In the genomic region with DNA sequence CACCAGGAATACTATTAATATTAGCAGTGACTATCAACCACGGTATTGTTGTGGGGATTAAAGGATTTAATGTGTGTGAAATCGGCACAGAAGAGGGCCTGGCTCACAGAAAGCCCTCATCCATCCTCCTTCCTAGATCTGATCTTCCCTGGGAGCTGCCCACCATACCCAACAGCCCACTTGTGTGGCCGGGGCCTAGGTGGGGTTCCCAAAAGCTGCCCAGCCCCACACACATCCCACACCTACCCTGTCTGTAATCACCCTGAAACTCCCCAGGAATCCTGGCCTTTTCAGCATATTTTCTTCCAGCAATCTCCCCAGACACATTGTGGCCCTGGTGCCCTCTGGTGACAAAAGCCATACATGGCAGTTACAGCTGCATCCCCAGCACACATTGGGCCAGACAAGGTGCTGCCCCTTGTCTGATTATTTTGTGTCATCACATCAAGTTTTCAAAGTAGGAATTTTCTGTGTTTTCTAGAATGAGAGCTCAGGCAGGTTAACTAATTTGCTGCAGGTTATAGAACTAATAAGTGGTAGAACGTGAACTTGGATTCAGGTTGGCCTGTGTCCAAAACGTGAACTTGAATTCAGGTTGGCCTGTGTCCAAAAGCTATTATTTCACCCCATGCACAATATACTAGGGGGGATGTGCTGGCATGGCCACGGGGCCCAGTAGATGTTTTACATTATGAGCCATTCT, we compare ENCODE assay signal across 8 cellular contexts. TPM values are rescaled to one million over a fixed set of nuclear protein-coding genes. Genes with fewer than 3 reads are reported as not detected.
DNase-seq lines count a peak whose midpoint lies in the region; ATAC-seq, FAIRE-seq and TF ChIP-seq lines count a peak whose summit lies in the region.

No MANE protein-coding gene starts in this region.

- no peak overlapping the region for H2AK9ac ChIP-seq in IMR-90 (replicated peaks; ENCODE audit: low read depth, low read length, poor library complexity)

- H3K27me3 Mint-ChIP-seq in activated T-cell treated with anti-CD3 and anti-CD28 coated beads, Interleukin-2, amount 50 U/mL, for 72 hours (ENCODE audit: low read depth) = peaks cover 5% of the 10 kb centered on the region

- H3K4ac ChIP-seq in IMR-90 (ENCODE audit: low read depth, low read length) = no peak overlapping the region

- TF ChIP-seq CTCF in IMR-90 (conservative IDR thresholded peaks at IDR 0.05; ENCODE audit: low read depth, low read length) (peak; percentile 73), fibroblast of lung (conservative IDR thresholded peaks at IDR 0.05 in 1 of 2, IDR thresholded peaks at IDR 0.05 in 1 of 2; ENCODE audit: low read depth in 1 of 2, low read length in 2 of 2) (peak; percentile 70 to 77), neural cell (IDR thresholded peaks at IDR 0.05; ENCODE audit: poor library complexity, severe bottlenecking) (peak; percentile 91)

- H3K79me1 ChIP-seq in IMR-90 (ENCODE audit: low read depth in 1 of 2, low read length in 2 of 2) = no peaks in the 10 kb centered on the region

- ATAC-seq in IMR-90 (ENCODE audit: low read depth) (peak; percentile 80), HG03460 (IDR thresholded peaks at IDR 0.05; ENCODE audit: unreplicated experiment) (no peak)
- ATAC-seq in activated T-cell treated with anti-CD3 and anti-CD28 coated beads, Interleukin-2, amount 50 U/mL, for 72 hours (replicated peaks in 1 of 2) = peak; percentile 65 to 78

- H3K4me2 ChIP-seq in IMR-90 (ENCODE audit: low read depth, low read length) = no peak overlapping the region
- no peak overlapping the region for H3K4me2 ChIP-seq in fibroblast of lung (ENCODE audit: extremely low read depth, insufficient read depth, low read length)
- H3K4me2 ChIP-seq in neural cell (ENCODE audit: low read length) = peak overlapping the region; percentile 17

- H3F3A ChIP-seq in neural cell (ENCODE audit: insufficient read depth, low read length, poor library complexity, severe bottlenecking) = no peaks in the 10 kb centered on the region

- H3K9ac ChIP-seq in IMR-90 (ENCODE audit: low read depth, low read length) (no peak overlapping the region), fibroblast of lung (ENCODE audit: insufficient read depth, low read length) (no peak overlapping the region), neural cell (ENCODE audit: low read length) (peak overlapping the region; percentile 48)

- FAIRE-seq in RCC 7860 (lab: Jason Lieb, UNC) = peak; percentile 67

- no peak overlapping the region for H2BK120ac ChIP-seq in IMR-90 (ENCODE audit: low read depth, low read length)

- CTCF ChIA-PET in IMR-90 (lab: Yijun Ruan, JAX) = interaction anchor here (1.1 to 2.3 kb wide), 4 partner anchors 11 to 273 kb away, joined by 4 to 16 read pairs (median 10); no protein-coding TSS in a partner anchor

- no peak overlapping the region for H3K23ac ChIP-seq in IMR-90 (ENCODE audit: low read depth, low read length)

- no peak overlapping the region for H2BK20ac ChIP-seq in IMR-90 (ENCODE audit: low read depth, low read length)

- TF ChIP-seq RAD21 in IMR-90 (IDR thresholded peaks at IDR 0.05; ENCODE audit: low read length) (peak; percentile 81), neural cell (conservative IDR thresholded peaks at IDR 0.05) (peak; percentile 88)

- BruUV-seq in IMR-90 (replicated peaks; lab: Mats Ljungman, UMichigan) = no TSS peak

- H2BK15ac ChIP-seq in IMR-90 (ENCODE audit: low read depth, low read length) = no peak overlapping the region

- no peak overlapping the region for H2AK5ac ChIP-seq in IMR-90 (ENCODE audit: low read depth, low read length)

- H3K9me1 ChIP-seq in IMR-90 (ENCODE audit: insufficient read depth, low read length) = peaks cover 3% of the 10 kb centered on the region; the same call in 1 of the 2 replicates

- no peak for TF ChIP-seq EP300 in neural cell (conservative IDR thresholded peaks at IDR 0.05; ENCODE audit: poor library complexity, severe bottlenecking)

- H3K14ac ChIP-seq in IMR-90 (replicated peaks; ENCODE audit: low read depth, low read length) = no peak overlapping the region

- TF ChIP-seq POLR2A in IMR-90 (IDR thresholded peaks at IDR 0.05; ENCODE audit: low read depth, low read length) = no peak

- H3K56ac ChIP-seq in IMR-90 (ENCODE audit: extremely low read depth, insufficient read depth, low read length) = no peak overlapping the region

- WGBS in IMR-90 (ENCODE audit: extremely low coverage in 2 of 2, insufficient read length in 1 of 2), 2 experiments = no CpG with 5 or more reads among the region's 6 CpGs

- H3K79me2 ChIP-seq in fibroblast of lung (ENCODE audit: control insufficient read depth, insufficient read depth, low read length) = no peaks in the 10 kb centered on the region
- no peaks in the 10 kb centered on the region for H3K79me2 ChIP-seq in neural cell (replicated peaks; ENCODE audit: insufficient read depth, low read length)

- H3K9me3 Mint-ChIP-seq in activated T-cell treated with anti-CD3 and anti-CD28 coated beads, Interleukin-2, amount 50 U/mL, for 72 hours = no peaks in the 10 kb centered on the region

- H3K4me3 Mint-ChIP-seq in activated T-cell treated with anti-CD3 and anti-CD28 coated beads, Interleukin-2, amount 50 U/mL, for 72 hours = no peak overlapping the region

- H3K27me3 ChIP-seq in IMR-90 (ENCODE audit: control insufficient read depth, insufficient read depth, low read length) = no peaks in the 10 kb centered on the region
- H3K27me3 ChIP-seq in fibroblast of lung (ENCODE audit: control insufficient read depth, insufficient read depth, low read length) = no peaks in the 10 kb centered on the region
- H3K27me3 ChIP-seq in neural cell (ENCODE audit: insufficient read depth, low read depth, low read length) = no peaks in the 10 kb centered on the region

- dilution Hi-C loops in IMR-90 (cut with HindIII; ENCODE audit: low sequenced_read_pairs, unreplicated experiment) = no loop called here

- intact Hi-C loops in IMR-90 (cut with micrococcal nuclease) = loop anchor here (1.0 to 5.0 kb wide), 3 partner anchors 31 to 509 kb away; no protein-coding TSS in a partner anchor

- no peak overlapping the region for H4K91ac ChIP-seq in IMR-90 (ENCODE audit: insufficient read depth, low read depth, low read length)

- no peak overlapping the region for H4K8ac ChIP-seq in IMR-90 (ENCODE audit: low read depth in 2 of 2, low read length in 2 of 2)

- H4K20me1 ChIP-seq in IMR-90 (ENCODE audit: insufficient read depth, low read length) = no peaks in the 10 kb centered on the region
- no peaks in the 10 kb centered on the region for H4K20me1 ChIP-seq in fibroblast of lung (ENCODE audit: control insufficient read depth, extremely low read depth, insufficient read depth, low read length)
- no peaks in the 10 kb centered on the region for H4K20me1 ChIP-seq in neural cell (ENCODE audit: insufficient read depth)

- H3K18ac ChIP-seq in IMR-90 (ENCODE audit: low read depth, low read length) = no peak overlapping the region

- DNase-seq in D341Med (ENCODE audit: low spot score) (peak; percentile 78), IMR-90 (peak; percentile 61), RCC 7860 (ENCODE audit: low spot score) (peak; percentile 63), fibroblast of lung (ENCODE audit: low read depth in 2 of 2) (peak; percentile 53 to 67)
- DNase-seq in activated T-cell treated with anti-CD3 and anti-CD28 coated beads, Interleukin-2, amount 50 U/mL, for 72 hours = peak; percentile 65 to 72

- H2AFZ ChIP-seq in IMR-90 (replicated peaks; ENCODE audit: low read length, poor library complexity) = peak overlapping the region; percentile 69
- H2AFZ ChIP-seq in fibroblast of lung (ENCODE audit: low read length) = no peak overlapping the region
- no peak overlapping the region for H2AFZ ChIP-seq in neural cell (ENCODE audit: low read depth, low read length)

- H3K4me1 ChIP-seq in IMR-90 (ENCODE audit: control insufficient read depth, insufficient read depth, low read length) (peaks cover 7% of the 10 kb centered on the region; the same call in 1 of the 2 replicates), fibroblast of lung (ENCODE audit: control insufficient read depth, extremely low read depth, insufficient read depth, low read length) (peaks cover 19% of the 10 kb centered on the region)

- no peaks in the 10 kb centered on the region for H3K9me3 ChIP-seq in IMR-90 (ENCODE audit: control insufficient read depth, insufficient read depth, low read length)
- no peaks in the 10 kb centered on the region for H3K9me3 ChIP-seq in fibroblast of lung (ENCODE audit: control insufficient read depth, insufficient read depth, low read depth, low read length)
- no peaks in the 10 kb centered on the region for H3K9me3 ChIP-seq in neural cell (ENCODE audit: low read length)

- H3K36me3 ChIP-seq in IMR-90 (ENCODE audit: control insufficient read depth, insufficient read depth, low read length) = no peaks in the 10 kb centered on the region
- no peaks in the 10 kb centered on the region for H3K36me3 ChIP-seq in fibroblast of lung (ENCODE audit: control insufficient read depth, insufficient read depth, low read length)
- H3K36me3 ChIP-seq in neural cell (ENCODE audit: insufficient read depth, low read length) = no peaks in the 10 kb centered on the region

- peaks cover 0 to 2% of the 10 kb centered on the region in 2 donors for H3K36me3 Mint-ChIP-seq in activated T-cell treated with anti-CD3 and anti-CD28 coated beads, Interleukin-2, amount 50 U/mL, for 72 hours (ENCODE audit: insufficient read depth in 2 of 2)

- H4K5ac ChIP-seq in IMR-90 (ENCODE audit: low read depth, low read length) = no peak overlapping the region

- no peak overlapping the region for H3K4me3 ChIP-seq in IMR-90 (ENCODE audit: insufficient read depth, low read depth, low read length)
- H3K4me3 ChIP-seq in fibroblast of lung (replicated peaks in 1 of 4; ENCODE audit: control extremely low read depth in 1 of 4, insufficient read depth in 1 of 4, low read depth in 3 of 4, low read length in 4 of 4) = no peak overlapping the region
- no peak overlapping the region for H3K4me3 ChIP-seq in neural cell (ENCODE audit: low read length)

- POLR2A ChIA-PET in IMR-90 (lab: Charles Lee; ENCODE audit: unreplicated experiment) = no interaction called here

- in situ Hi-C loops in IMR-90 (cut with MboI; ENCODE audit: low sequenced_read_pairs) = no loop called here

- peaks cover 22% of the 10 kb centered on the region for H3K4me1 Mint-ChIP-seq in activated T-cell treated with anti-CD3 and anti-CD28 coated beads, Interleukin-2, amount 50 U/mL, for 72 hours (ENCODE audit: low read depth)

- H3K27ac ChIP-seq in IMR-90 (ENCODE audit: insufficient read depth, low read length) (no peak overlapping the region), fibroblast of lung (ENCODE audit: insufficient read depth, low read length) (no peak overlapping the region), neural cell (ENCODE audit: low read length) (no peak overlapping the region), temporal lobe (ENCODE audit: low read depth, low read length) (peak overlapping the region; percentile 79)

- no peaks in the 10 kb centered on the region for H3K9me2 ChIP-seq in neural cell (ENCODE audit: insufficient read depth, low read length)

- H3K27ac Mint-ChIP-seq in activated T-cell treated with anti-CD3 and anti-CD28 coated beads, Interleukin-2, amount 50 U/mL, for 72 hours = no peak overlapping the region

- H2BK5ac ChIP-seq in IMR-90 (ENCODE audit: low read depth, low read length, poor library complexity, severe bottlenecking) = no peak overlapping the region

RNA-seq across cellular contexts. Expression of a gene that starts 5.3 kb away (rescaled TPM):
- total RNA-seq in IMR-90 (2012; rRNA removed) (1.9 and 2.0 TPM in 2 replicates), fibroblast of lung (13.6 and 19.5 TPM in 2 replicates), temporal lobe (4.7 TPM)
- polyA plus RNA-seq in IMR-90 (2012; rRNA removed) (6.2 and 6.6 TPM in 2 replicates), fibroblast of lung (3.3 and 3.4 TPM in 2 replicates), neural cell (1.3 and 1.6 TPM in 2 replicates)
- polyA plus RNA-seq in IMR-90 (2012; cell fraction: cytosol; rRNA removed) = 3.6 and 12.7 TPM in 2 replicates
- polyA plus RNA-seq in IMR-90 (2012; cell fraction: nucleus; rRNA removed; ENCODE audit: low replicate concordance) = 19.1 and 30.0 TPM in 2 replicates
- 10 to 100 TPM; 24.5 to 28.3 TPM for total RNA-seq in activated T-cell treated with anti-CD3 and anti-CD28 coated beads, Interleukin-2, amount 50 U/mL, for 72 hours
- polyA plus RNA-seq in fibroblast of lung (2012) = 5.4 and 7.3 TPM in 2 replicates
- polyA minus RNA-seq in fibroblast of lung (ENCODE audit: low replicate concordance) (16.0 and 30.7 TPM in 2 replicates), neural cell (3.4 and 4.1 TPM in 2 replicates)

RNA-seq across cellular contexts. Expression of a gene that starts 45.2 kb away (rescaled TPM):
- total RNA-seq in IMR-90 (2012; rRNA removed) (1.4 and 1.7 TPM in 2 replicates), fibroblast of lung (1.0 and 3.5 TPM in 2 replicates), temporal lobe (4.4 TPM)
- polyA plus RNA-seq in IMR-90 (2012; rRNA removed) (4.3 and 4.6 TPM in 2 replicates), fibroblast of lung (0.63 and 0.94 TPM in 2 replicates), neural cell (16.3 and 16.5 TPM in 2 replicates)
- 4.3 and 4.7 TPM in 2 replicates for polyA plus RNA-seq in IMR-90 (2012; cell fraction: cytosol; rRNA removed)
- polyA plus RNA-seq in IMR-90 (2012; cell fraction: nucleus; rRNA removed; ENCODE audit: low replicate concordance) = 11.7 and 31.3 TPM in 2 replicates
- total RNA-seq in activated T-cell treated with anti-CD3 and anti-CD28 coated beads, Interleukin-2, amount 50 U/mL, for 72 hours = 1 to 10 TPM in 1 of 2 donors, under 1 TPM in 1; 0.99 to 1.4 TPM
- 2.9 and 3.4 TPM in 2 replicates for polyA plus RNA-seq in fibroblast of lung (2012)
- polyA minus RNA-seq in fibroblast of lung (ENCODE audit: low replicate concordance) (2.7 and 2.8 TPM in 2 replicates), neural cell (3.2 and 4.2 TPM in 2 replicates)

RNA-seq across cellular contexts. Expression of a gene that starts 57.5 kb away (rescaled TPM):
- total RNA-seq in IMR-90 (2012; rRNA removed) (57.2 and 60.8 TPM in 2 replicates), fibroblast of lung (46.0 and 55.0 TPM in 2 replicates), temporal lobe (50.4 TPM)
- polyA plus RNA-seq in IMR-90 (2012; rRNA removed) (52.3 and 74.7 TPM in 2 replicates), fibroblast of lung (40.6 and 40.7 TPM in 2 replicates), neural cell (129 and 147 TPM in 2 replicates)
- polyA plus RNA-seq in IMR-90 (2012; cell fraction: cytosol; rRNA removed) = 67.7 and 79.7 TPM in 2 replicates
- 31.2 and 77.9 TPM in 2 replicates for polyA plus RNA-seq in IMR-90 (2012; cell fraction: nucleus; rRNA removed; ENCODE audit: low replicate concordance)
- total RNA-seq in activated T-cell treated with anti-CD3 and anti-CD28 coated beads, Interleukin-2, amount 50 U/mL, for 72 hours = 10 to 100 TPM; 19.5 to 20.4 TPM
- polyA plus RNA-seq in fibroblast of lung (2012) = 81.3 and 83.0 TPM in 2 replicates
- polyA minus RNA-seq in fibroblast of lung (ENCODE audit: low replicate concordance) (130 and 150 TPM in 2 replicates), neural cell (117 and 141 TPM in 2 replicates)
